In genomic region chr7:2527505-2528464, GRCh38 we compare ENCODE assay signal across 8 cellular contexts. TPM values are rescaled to one million over a fixed set of nuclear protein-coding genes. Genes with fewer than 3 reads are reported as not detected.
A peak's percentile ranks its signal among the peaks of the same experiment; 100 is the strongest.
DNase-seq lines count a peak whose midpoint lies in the region; ATAC-seq lines count a peak whose summit lies in the region.

No MANE protein-coding gene starts in this region.

- no peak overlapping the region for H3K9ac ChIP-seq in GM23248

- H3K27ac ChIP-seq in GM23248: peak overlapping the region; percentile 35

- WGBS in GM23248 (ENCODE audit: low coverage in 1 of 2, low lambda C conversion rate in 2 of 2, missing lambda C conversion rate in 2 of 2), 2 experiments: 37 to 42% methylated on average over 17 of the region's 17 CpGs

- no peak overlapping the region for H3K4me2 ChIP-seq in GM23248 (ENCODE audit: unreplicated experiment)

- no peak overlapping the region for H2AFZ ChIP-seq in GM23248

- intact Hi-C loops in left colon (cut with DNase I, micrococcal nuclease): no loop called here

- ATAC-seq in left colon: no peak
- ATAC-seq in HG02642 (IDR thresholded peaks at IDR 0.05; ENCODE audit: poor library complexity, unreplicated experiment): no peak
- ATAC-seq in GM19351 (IDR thresholded peaks at IDR 0.05; ENCODE audit: unreplicated experiment): no peak

- peaks cover 5% of the 10 kb centered on the region; the same call in 1 of the 2 replicates for H3F3A ChIP-seq in GM23248 (ENCODE audit: insufficient read depth)

- in situ Hi-C loops in GM23248 (cut with MboI): no loop called here

- no peaks in the 10 kb centered on the region for H3K27me3 ChIP-seq in GM23248 (replicated peaks; ENCODE audit: insufficient read depth)

- H3K9me2 ChIP-seq in GM23248 (ENCODE audit: insufficient read depth): no peaks in the 10 kb centered on the region

- H3K4me3 ChIP-seq in GM23248: no peak overlapping the region

- no peaks in the 10 kb centered on the region for H3K9me3 ChIP-seq in GM23248 (ENCODE audit: low read depth)

- peak; percentile 92 for DNase-seq in GM23248
- peak; percentile 92 for DNase-seq in NCI-H69 (lab: John Stamatoyannopoulos, UW)
- DNase-seq in activated naive CD4-positive, alpha-beta T cell treated with anti-CD3 and anti-CD28 coated beads, Interleukin-2, amount 50 U/mL, for 16 hours: peak; percentile 62
- DNase-seq in left colon: peak; percentile 78
- DNase-seq in NCI-H82 treated with DMSO at 0.1 percent for 48 hours (lab: John Stamatoyannopoulos, UW; ENCODE audit: unreplicated experiment): no peak
- DNase-seq in NCI-H526 treated with DMSO at 0.1 percent for 48 hours (lab: John Stamatoyannopoulos, UW): no peak

- H4K20me1 ChIP-seq in GM23248 (ENCODE audit: insufficient read depth): no peaks in the 10 kb centered on the region

- H3K79me2 ChIP-seq in GM23248 (ENCODE audit: insufficient read depth): no peaks in the 10 kb centered on the region

- H3K36me3 ChIP-seq in GM23248 (ENCODE audit: low read depth): no peaks in the 10 kb centered on the region

- peaks cover 32% of the 10 kb centered on the region for H3K4me1 ChIP-seq in GM23248 (ENCODE audit: insufficient read depth)

RNA-seq across cellular contexts. Expression of gene LFNG, which starts 8.2 kb away (rescaled TPM):
- 2.0 and 3.6 TPM in 2 replicates for total RNA-seq in GM23248 (2014; rRNA removed; shearing (Covaris generic))
- polyA plus RNA-seq in GM23248 (2016; fragmentation: Nextera tagmentation; extraction: Ambion mirVana): 0.18 and 0.19 TPM in 2 replicates
- total RNA-seq in left colon: 10 to 100 TPM; 48.3 to 70.1 TPM

RNA-seq across cellular contexts. Expression of gene BRAT1, which starts 27.5 kb away (rescaled TPM):
- total RNA-seq in GM23248 (2014; rRNA removed; shearing (Covaris generic)): 37.9 and 39.7 TPM in 2 replicates
- polyA plus RNA-seq in GM23248 (2016; fragmentation: Nextera tagmentation; extraction: Ambion mirVana): 28.6 and 32.4 TPM in 2 replicates
- total RNA-seq in left colon: 10 to 100 TPM; 21.8 to 21.9 TPM

RNA-seq across cellular contexts. Expression of gene IQCE, which starts 31.0 kb away (rescaled TPM):
- 14.9 and 24.4 TPM in 2 replicates for total RNA-seq in GM23248 (2014; rRNA removed; shearing (Covaris generic))
- 12.1 and 14.7 TPM in 2 replicates for polyA plus RNA-seq in GM23248 (2016; fragmentation: Nextera tagmentation; extraction: Ambion mirVana)
- total RNA-seq in left colon: 10 to 100 TPM; 28.5 to 30.5 TPM

RNA-seq across cellular contexts. Expression of gene GRIFIN, which starts 51.6 kb away (rescaled TPM):
- not detected in 2 replicates for total RNA-seq in GM23248 (2014; rRNA removed; shearing (Covaris generic))
- polyA plus RNA-seq in GM23248 (2016; fragmentation: Nextera tagmentation; extraction: Ambion mirVana): not detected in 2 replicates
- not detected for total RNA-seq in left colon

Comparison
In these comparisons a context has a peak if more than half of its experiments do, and no peak if none do; other contexts are left out.
1. DNase-seq: peak in GM23248 (single experiment), NCI-H69 (single experiment), activated naive CD4-positive, alpha-beta T cell treated with anti-CD3 and anti-CD28 coated beads, Interleukin-2, amount 50 U/mL, for 16 hours (single experiment) and left colon (2 of 2); none in NCI-H82 treated with DMSO at 0.1 percent for 48 hours (single experiment) and NCI-H526 treated with DMSO at 0.1 percent for 48 hours (single experiment).
2. RNA of gene LFNG, which starts 8.2 kb away (total RNA-seq): 48.3 to 70.1 TPM in left colon; 2.0 to 3.6 TPM in GM23248; every median in the first group is over 10 times any median in the second.